ENCODE assay signal across 2 cellular contexts in genomic region chr20:49687595-49688567, GRCh38.
A peak's percentile ranks its signal among the peaks of the same experiment; 100 is the strongest.
TF ChIP-seq lines count a peak whose summit lies in the region.

No MANE protein-coding gene starts in this region.

TF ChIP-seq in A549, 52 proteins besides CTCF, POLR2A, EP300 and RAD21:
- TF ChIP-seq GATA3 (IDR thresholded peaks at IDR 0.05; ENCODE audit: borderline replicate concordance) (peak; percentile 25; the same call in 1 of the 2 replicates), TFCP2L1 (CRISPR knock-in tag; IDR thresholded peaks at IDR 0.05) (no peak), CHD4 (IDR thresholded peaks at IDR 0.05; ENCODE audit: borderline replicate concordance) (no peak), EHF (CRISPR knock-in tag; IDR thresholded peaks at IDR 0.05) (no peak), SREBF2 (IDR thresholded peaks at IDR 0.05) (no peak), HOXA7 (CRISPR knock-in tag; IDR thresholded peaks at IDR 0.05) (no peak), CEBPB (IDR thresholded peaks at IDR 0.05) (peak in 1 of 2 experiments; percentile 3; a peak in 1 of 4 replicates), JUN (IDR thresholded peaks at IDR 0.05) (peak in 1 of 2 experiments; percentile 29; a peak in 1 of 5 replicates), MAFK (IDR thresholded peaks at IDR 0.05; ENCODE audit: partially characterized antibody) (no peak), FOXS1 (CRISPR knock-in tag; IDR thresholded peaks at IDR 0.05) (no peak), HOXB13 (CRISPR knock-in tag; IDR thresholded peaks at IDR 0.05; ENCODE audit: low read depth) (no peak)
TF ChIP-seq in A549: peak in this region for 3.

TF ChIP-seq in GM12878, 131 proteins besides CTCF, POLR2A, EP300 and RAD21:
- no peak for TF ChIP-seq SPI1 (IDR thresholded peaks at IDR 0.05; ENCODE audit: borderline replicate concordance, insufficient read depth, low read depth, low read length)
- peak; percentile 12; the same call in 1 of the 2 replicates for TF ChIP-seq ZNF384 (IDR thresholded peaks at IDR 0.05; ENCODE audit: borderline replicate concordance, low read depth, low read length)
- TF ChIP-seq TCF7 (IDR thresholded peaks at IDR 0.05; ENCODE audit: borderline replicate concordance): no peak
- TF ChIP-seq RUNX3 (IDR thresholded peaks at IDR 0.05; ENCODE audit: low read length): peak; percentile 68
- TF ChIP-seq BHLHE40 (IDR thresholded peaks at IDR 0.05; ENCODE audit: borderline replicate concordance in 1 of 2, low read depth in 2 of 2, low read length in 1 of 2): peak; percentile 14 to 60; a peak in 3 of 4 replicates
- no peak for TF ChIP-seq HDAC6 (IDR thresholded peaks at IDR 0.05; ENCODE audit: unreplicated experiment)
- TF ChIP-seq POU2F2 (IDR thresholded peaks at IDR 0.05; ENCODE audit: borderline replicate concordance, low read depth, low read length): peak; percentile 87; the same call in 2 of the 3 replicates
- TF ChIP-seq FOS (IDR thresholded peaks at IDR 0.05; ENCODE audit: borderline replicate concordance, extremely low read depth, insufficient read length): no peak
